ENCODE assay signal across 17 cellular contexts in the genomic region with DNA sequence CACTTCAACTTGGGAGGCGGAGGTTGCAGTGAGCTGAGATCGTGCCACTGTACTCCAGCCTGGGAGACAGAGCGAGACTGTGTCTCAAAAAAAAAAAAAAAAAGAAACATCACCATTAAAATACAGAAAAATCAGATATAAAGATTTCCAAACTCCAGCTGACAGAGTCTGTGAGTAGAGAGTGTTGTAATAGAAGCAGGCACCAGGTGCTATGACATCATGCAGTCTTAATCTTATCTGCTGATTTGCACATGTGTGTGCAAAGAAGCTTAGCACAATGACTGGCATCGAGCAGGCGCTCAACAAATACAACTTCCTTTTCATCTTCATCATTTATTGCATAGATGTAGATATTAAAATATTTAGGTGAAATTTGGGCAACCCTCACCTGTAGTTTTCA.
A peak's percentile ranks its signal among the peaks of the same experiment; 100 is the strongest.
DNase-seq lines count a peak whose midpoint lies in the region; ATAC-seq and TF ChIP-seq lines count a peak whose summit lies in the region.
"Had no signal": no experiment of that assay in that cellular context is flagged by ENCODE, and none has a peak within 500 bp of the region (broad histone marks: within the 10 kb centered on the region; RNA-seq: fewer than 3 reads in every experiment).

No MANE protein-coding gene starts in this region.

- H3K27me3 ChIP-seq in endodermal cell (ENCODE audit: control insufficient read depth, insufficient read depth, low read length, poor library complexity, severe bottlenecking) (peaks cover 33% of the 10 kb centered on the region), gastrocnemius medialis (no peaks in the 10 kb centered on the region)
- H3K27me3 ChIP-seq: BLaER1 treated with 17β-estradiol and CSF1 and Interleukin-3, amounts not matched to agents 10 nM and 100 nM had no signal

- ATAC-seq in gastrocnemius medialis: peak; percentile 64 to 67
- ATAC-seq in HG03432 (IDR thresholded peaks at IDR 0.05; ENCODE audit: unreplicated experiment): no peak

- peak; percentile 34 for DNase-seq in NCI-H82 (lab: John Stamatoyannopoulos, UW)
- DNase-seq in NCI-H82 treated with DMSO at 0.1 percent for 48 hours (lab: John Stamatoyannopoulos, UW; ENCODE audit: unreplicated experiment): no peak
- DNase-seq in OCI-M1 (lab: John Stamatoyannopoulos, UW): peak; percentile 27
- DNase-seq in endodermal cell: peak; percentile 3
- DNase-seq in gastrocnemius medialis: no peak
- no peak for DNase-seq in RPMI8226
- DNase-seq: 8988T; CD8-positive, alpha-beta memory T cell; COR-L47; DMS 273 treated with DMSO at 0.1 percent for 48 hours; DMS53; DND-41; EL; H9 had no signal

- H3K27me3 Mint-ChIP-seq in endodermal cell (ENCODE audit: insufficient read depth): peaks cover 59% of the 10 kb centered on the region
- H3K27me3 Mint-ChIP-seq: CD8-positive, alpha-beta memory T cell had no signal

- H3K4me1 Mint-ChIP-seq in endodermal cell: no peaks in the 10 kb centered on the region
- H3K4me1 Mint-ChIP-seq: H9 had no signal

- H3K36me3 Mint-ChIP-seq in endodermal cell (ENCODE audit: low read depth): peaks cover 87% of the 10 kb centered on the region

- H3K36me3 ChIP-seq in endodermal cell (ENCODE audit: control insufficient read depth, insufficient read depth, low read length) (peaks cover 85% of the 10 kb centered on the region), gastrocnemius medialis (peaks cover 0 to 86% of the 10 kb centered on the region in 2 donors)

- in situ Hi-C loops in gastrocnemius medialis (cut with MboI; ENCODE audit: low sequenced_read_pairs in 4 of 4): no loop called here

- H3K4me3 Mint-ChIP-seq in endodermal cell: no peak overlapping the region
- H3K4me3 Mint-ChIP-seq: B cell; CD8-positive, alpha-beta memory T cell; H9 had no signal

- no peak overlapping the region for H3K27ac Mint-ChIP-seq in endodermal cell
- H3K27ac Mint-ChIP-seq: B cell, H9 had no signal

- TF ChIP-seq CTCF in endodermal cell (conservative IDR thresholded peaks at IDR 0.05) (no peak), gastrocnemius medialis (IDR thresholded peaks at IDR 0.05 in 4 of 5, conservative IDR thresholded peaks at IDR 0.05 in 1 of 5) (no peak)

- intact Hi-C loops in gastrocnemius medialis (cut with DNase I; ENCODE audit: low total_unique reads): no loop called here

- H3K9me3 ChIP-seq in endodermal cell (ENCODE audit: control insufficient read depth, low read length) (no peaks in the 10 kb centered on the region), gastrocnemius medialis (no peaks in the 10 kb centered on the region)

- TF ChIP-seq POLR2A in gastrocnemius medialis (IDR thresholded peaks at IDR 0.05): no peak

- WGBS in endodermal cell (ENCODE audit: insufficient coverage in 1 of 2, insufficient read length in 1 of 2), 2 experiments: 92 to 100% methylated on average over 2 of the region's 5 CpGs

- no peak overlapping the region for H3K4me3 ChIP-seq in endodermal cell (ENCODE audit: low read length)
- H3K4me3 ChIP-seq in gastrocnemius medialis: no peak overlapping the region
- H3K4me3 ChIP-seq: BLaER1 treated with 17β-estradiol and CSF1 and Interleukin-3, amounts not matched to agents 10 nM and 100 nM had no signal

- H3K9me3 Mint-ChIP-seq in endodermal cell: no peaks in the 10 kb centered on the region
- H3K9me3 Mint-ChIP-seq: CD8-positive, alpha-beta memory T cell; H9 had no signal

- no peak overlapping the region for H3K9ac ChIP-seq in endodermal cell (ENCODE audit: extremely low read depth, low read length, poor library complexity, severe bottlenecking)
- H3K9ac ChIP-seq: BLaER1 treated with 17β-estradiol and CSF1 and Interleukin-3, amounts not matched to agents 10 nM and 100 nM had no signal

- no peak overlapping the region for H3K27ac ChIP-seq in endodermal cell (ENCODE audit: low read depth, low read length)
- peak overlapping the region; percentile 43 to 67 (median 56) for H3K27ac ChIP-seq in gastrocnemius medialis
- H3K27ac ChIP-seq: BLaER1 treated with 17β-estradiol and CSF1 and Interleukin-3, amounts not matched to agents 10 nM and 100 nM had no signal

- H3K4me1 ChIP-seq in endodermal cell (ENCODE audit: control insufficient read depth, insufficient read depth, low read length) (no peaks in the 10 kb centered on the region), gastrocnemius medialis (no peaks in the 10 kb centered on the region)

Comparison
In these comparisons a context has a peak if more than half of its experiments do, and no peak if none do; other contexts are left out.
1. DNase-seq: peak in NCI-H82 (single experiment), OCI-M1 (single experiment) and endodermal cell (single experiment); none in NCI-H82 treated with DMSO at 0.1 percent for 48 hours (single experiment), gastrocnemius medialis (0 of 2) and RPMI8226 (single experiment).